In genomic region chr15:43808960-43809678, GRCh38 we compare ENCODE assay signal across 13 cellular contexts. TPM values are rescaled to one million over a fixed set of nuclear protein-coding genes. Genes with fewer than 3 reads are reported as not detected.
A peak's percentile ranks its signal among the peaks of the same experiment; 100 is the strongest.
DNase-seq lines count a peak whose midpoint lies in the region; ATAC-seq and TF ChIP-seq lines count a peak whose summit lies in the region.
"Had no signal": no experiment of that assay in that cellular context is flagged by ENCODE, and none has a peak within 500 bp of the region (broad histone marks: within the 10 kb centered on the region; RNA-seq: fewer than 3 reads in every experiment).

No MANE protein-coding gene starts in this region.

- intact Hi-C loops in esophagus squamous epithelium (cut with DNase I) (no loop called here), heart left ventricle (cut with DNase I) (no loop called here)

- H3K27ac ChIP-seq in DOHH2 (ENCODE audit: low read depth, low read length), result peak overlapping the region; percentile 97
- no peak overlapping the region for H3K27ac ChIP-seq in esophagus squamous epithelium
- H3K27ac ChIP-seq in heart left ventricle, result peak overlapping the region in 1 of 12 donors; percentile 48

- H4K20me1 ChIP-seq in DOHH2 (ENCODE audit: control insufficient read depth, insufficient read depth, low read depth, low read length), result no peaks in the 10 kb centered on the region

- H3K4me3 ChIP-seq in DOHH2 (ENCODE audit: low read length) (peak overlapping the region; percentile 69), esophagus squamous epithelium (no peak overlapping the region), heart left ventricle (no peak overlapping the region)

- no peak overlapping the region for H3K4me3 Mint-ChIP-seq in T-helper 17 cell

- H3K4me1 ChIP-seq in DOHH2 (ENCODE audit: control insufficient read depth, low read length) (peaks cover 77% of the 10 kb centered on the region), esophagus squamous epithelium (no peaks in the 10 kb centered on the region), heart left ventricle (peaks cover 0 to 13% (median 0%) of the 10 kb centered on the region in 12 donors)

- no peak for TF ChIP-seq CTCF in DOHH2 (IDR thresholded peaks at IDR 0.05; ENCODE audit: low read depth, low read length, poor library complexity, severe bottlenecking)
- no peak for TF ChIP-seq CTCF in esophagus squamous epithelium (IDR thresholded peaks at IDR 0.05)
- TF ChIP-seq CTCF in heart left ventricle (IDR thresholded peaks at IDR 0.05), result no peak

- peak overlapping the region; percentile 78 for H3K4me2 ChIP-seq in DOHH2 (ENCODE audit: low read length)

- ATAC-seq in GM19372 (IDR thresholded peaks at IDR 0.05; ENCODE audit: low read depth, unreplicated experiment) (peak; percentile 57), HG03108 (IDR thresholded peaks at IDR 0.05; ENCODE audit: unreplicated experiment) (peak; percentile 51), T-helper 17 cell (peak; percentile 79), GM18909 (IDR thresholded peaks at IDR 0.05; ENCODE audit: poor library complexity, unreplicated experiment) (no peak), heart left ventricle (no peak)

- peaks cover 9% of the 10 kb centered on the region for H3K4me1 Mint-ChIP-seq in T-helper 17 cell

- H3K79me2 ChIP-seq in DOHH2 (ENCODE audit: control insufficient read depth, low read length), result peaks cover 28% of the 10 kb centered on the region

- no peaks in the 10 kb centered on the region for H3K27me3 Mint-ChIP-seq in T-helper 17 cell
- H3K27me3 Mint-ChIP-seq: CD4-positive, CD25-positive, alpha-beta regulatory T cell had no signal

- H3K36me3 Mint-ChIP-seq in T-helper 17 cell (ENCODE audit: low read depth), result peaks cover 11% of the 10 kb centered on the region

- peaks cover 67% of the 10 kb centered on the region for H3F3A ChIP-seq in DOHH2 (ENCODE audit: control insufficient read depth, insufficient read depth)

- DNase-seq in T-helper 17 cell (no peak), esophagus squamous epithelium (lab: John Stamatoyannopoulos, UW) (no peak), heart left ventricle (no peak)
- no peak for DNase-seq in NK-92 treated with Interleukin-12 subunit alpha and Interleukin-12 subunit beta, amount 100 ng/mL, for 24 hours (lab: John Stamatoyannopoulos, UW)
- DNase-seq: activated CD4-positive, alpha-beta T cell treated with anti-CD3 and anti-CD28 coated beads, Interleukin-2, amount 50 U/mL, for 1 hour; CD4-positive, CD25-positive, alpha-beta regulatory T cell; NCI-H1417; RPMI8226; stimulated activated CD4-positive, alpha-beta T cell treated with anti-CD3 and anti-CD28 coated beads, Interleukin-2, amount 100 ng/mL, for 24 hours had no signal

- no peak overlapping the region for H3K27ac Mint-ChIP-seq in T-helper 17 cell

- no peaks in the 10 kb centered on the region for H3K27me3 ChIP-seq in DOHH2 (ENCODE audit: control insufficient read depth, low read length)
- H3K27me3 ChIP-seq in esophagus squamous epithelium, result no peaks in the 10 kb centered on the region
- no peaks in the 10 kb centered on the region for H3K27me3 ChIP-seq in heart left ventricle

- 80 to 84% methylated on average over 6 of the region's 6 CpGs for WGBS in esophagus squamous epithelium, 2 donors
- WGBS in heart left ventricle, 4 donors, result 86 to 89% (median 88%) methylated on average over 6 of the region's 6 CpGs

- peaks cover 2% of the 10 kb centered on the region; the same call in 1 of the 2 replicates for H3K9me3 ChIP-seq in DOHH2 (ENCODE audit: control insufficient read depth, insufficient read depth, low read length)
- H3K9me3 ChIP-seq in T-helper 17 cell (ENCODE audit: control insufficient read depth, low read length, poor library complexity, severe bottlenecking), result no peaks in the 10 kb centered on the region
- no peaks in the 10 kb centered on the region for H3K9me3 ChIP-seq in esophagus squamous epithelium
- no peaks in the 10 kb centered on the region for H3K9me3 ChIP-seq in heart left ventricle

- H3K9me2 ChIP-seq in DOHH2 (replicated peaks; ENCODE audit: control insufficient read depth, low read length), result no peaks in the 10 kb centered on the region

- H3K36me3 ChIP-seq in DOHH2 (ENCODE audit: control insufficient read depth, low read length) (peaks cover 89% of the 10 kb centered on the region), esophagus squamous epithelium (peaks cover 26 to 100% (median 71%) of the 10 kb centered on the region in 3 donors), heart left ventricle (peaks cover 6 to 100% (median 100%) of the 10 kb centered on the region in 9 donors)

- TF ChIP-seq POLR2A in esophagus squamous epithelium (IDR thresholded peaks at IDR 0.05), result no peak
- TF ChIP-seq POLR2A in heart left ventricle (IDR thresholded peaks at IDR 0.05), result no peak

RNA-seq across cellular contexts. Expression of gene HYPK, which starts 8.7 kb away (rescaled TPM):
- total RNA-seq in T-helper 17 cell (10 to 100 TPM; 15.7 to 22.8 TPM), esophagus squamous epithelium (1 to 10 TPM; 2.0 to 9.3 (median 5.8) TPM), heart left ventricle (10 to 100 TPM; 10.3 to 16.5 (median 13.6) TPM)
- polyA plus RNA-seq in heart left ventricle, result 10 to 100 TPM; 42.9 to 56.5 TPM

RNA-seq across cellular contexts. Expression of gene SERINC4, which starts 9.1 kb away (rescaled TPM):
- total RNA-seq in T-helper 17 cell, result under 1 TPM in 1 of 2 donors, not detected in 1; 0.32 TPM
- under 1 TPM in 1 of 4 donors, not detected in 3; 0.19 TPM for total RNA-seq in esophagus squamous epithelium
- total RNA-seq in heart left ventricle, result under 1 TPM in 8 of 9 donors, not detected in 1; 0.14 to 0.37 (median 0.31) TPM
- polyA plus RNA-seq in heart left ventricle, result under 1 TPM; 0.25 to 0.42 TPM
- total RNA-seq: CD4-positive, CD25-positive, alpha-beta regulatory T cell had no signal

RNA-seq across cellular contexts. Expression of gene MFAP1, which starts 15.4 kb away (rescaled TPM):
- total RNA-seq in T-helper 17 cell (10 to 100 TPM in 1 of 2 donors, 1 to 10 TPM in 1; 8.9 to 12.1 TPM), esophagus squamous epithelium (10 to 100 TPM; 14.5 to 21.6 (median 18.4) TPM), heart left ventricle (10 to 100 TPM; 13.2 to 22.3 (median 20.2) TPM)
- 10 to 100 TPM; 13.7 to 35.5 TPM for polyA plus RNA-seq in heart left ventricle

RNA-seq across cellular contexts. Expression of gene SERF2, which starts 17.0 kb away (rescaled TPM):
- total RNA-seq in T-helper 17 cell (100 to 1,000 TPM; 424 to 465 TPM), esophagus squamous epithelium (100 to 1,000 TPM; 520 to 903 (median 765) TPM), heart left ventricle (1,000 to 10,000 TPM in 3 of 9 donors, 100 to 1,000 TPM in 6; 705 to 1,199 (median 843) TPM)
- polyA plus RNA-seq in heart left ventricle, result 1,000 to 10,000 TPM; 1,530 to 4,156 TPM

RNA-seq across cellular contexts. Expression of gene WDR76, which starts 17.7 kb away (rescaled TPM):
- total RNA-seq in T-helper 17 cell, result 10 to 100 TPM; 10.5 to 11.9 TPM
- 10 to 100 TPM in 2 of 4 donors, 1 to 10 TPM in 2; 4.6 to 15.8 (median 10.3) TPM for total RNA-seq in esophagus squamous epithelium
- 1 to 10 TPM in 7 of 9 donors, under 1 TPM in 2; 0.52 to 7.4 (median 1.3) TPM for total RNA-seq in heart left ventricle
- 1 to 10 TPM in 1 of 2 donors, under 1 TPM in 1; 0.69 to 2.9 TPM for polyA plus RNA-seq in heart left ventricle

Comparison
In these comparisons a context has a peak if more than half of its experiments do, and no peak if none do; other contexts are left out.
1. ATAC-seq: peak in GM19372 (single experiment), HG03108 (single experiment) and T-helper 17 cell (single experiment); none in GM18909 (single experiment) and heart left ventricle (0 of 4).